7 cellular contexts compared by ENCODE assay signal in the genomic region with DNA sequence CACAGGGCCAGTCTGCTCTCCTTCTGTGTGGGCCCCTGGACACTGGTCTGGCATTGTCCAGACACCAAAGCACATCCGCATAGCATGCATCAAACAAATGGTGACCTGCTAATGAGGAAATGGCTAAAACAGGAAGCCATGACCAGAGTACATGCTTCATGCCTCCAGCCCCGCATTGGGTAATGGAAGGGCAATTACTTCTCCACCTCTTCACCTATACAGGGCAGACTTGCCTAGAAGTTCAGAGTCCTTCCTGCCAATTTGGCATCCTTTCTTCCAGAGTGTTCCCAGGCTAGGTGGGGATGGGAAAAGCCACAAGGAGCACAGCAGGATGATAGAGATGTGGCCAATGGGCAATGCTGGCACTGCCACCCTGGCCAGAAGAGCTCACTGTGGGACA. TPM values are rescaled to one million over a fixed set of nuclear protein-coding genes. Genes with fewer than 3 reads are reported as not detected.
"Had no signal": no experiment of that assay in that cellular context is flagged by ENCODE, and none has a peak within 500 bp of the region (broad histone marks: within the 10 kb centered on the region; RNA-seq: fewer than 3 reads in every experiment).

No MANE protein-coding gene starts in this region.

RNA-seq across cellular contexts. Expression of a gene that starts 32.1 kb away (rescaled TPM):
- total RNA-seq: GM23248, GM23338, H1, H4, H7, H9 had no signal
- polyA plus RNA-seq: GM23248, GM23338 had no signal

RNA-seq across cellular contexts. Expression of a gene that starts 58.6 kb away (rescaled TPM):
- total RNA-seq: GM23248, H4, HFFc6 had no signal
- polyA plus RNA-seq: GM23248 had no signal
